8 cellular contexts compared by ENCODE assay signal in the genomic region with DNA sequence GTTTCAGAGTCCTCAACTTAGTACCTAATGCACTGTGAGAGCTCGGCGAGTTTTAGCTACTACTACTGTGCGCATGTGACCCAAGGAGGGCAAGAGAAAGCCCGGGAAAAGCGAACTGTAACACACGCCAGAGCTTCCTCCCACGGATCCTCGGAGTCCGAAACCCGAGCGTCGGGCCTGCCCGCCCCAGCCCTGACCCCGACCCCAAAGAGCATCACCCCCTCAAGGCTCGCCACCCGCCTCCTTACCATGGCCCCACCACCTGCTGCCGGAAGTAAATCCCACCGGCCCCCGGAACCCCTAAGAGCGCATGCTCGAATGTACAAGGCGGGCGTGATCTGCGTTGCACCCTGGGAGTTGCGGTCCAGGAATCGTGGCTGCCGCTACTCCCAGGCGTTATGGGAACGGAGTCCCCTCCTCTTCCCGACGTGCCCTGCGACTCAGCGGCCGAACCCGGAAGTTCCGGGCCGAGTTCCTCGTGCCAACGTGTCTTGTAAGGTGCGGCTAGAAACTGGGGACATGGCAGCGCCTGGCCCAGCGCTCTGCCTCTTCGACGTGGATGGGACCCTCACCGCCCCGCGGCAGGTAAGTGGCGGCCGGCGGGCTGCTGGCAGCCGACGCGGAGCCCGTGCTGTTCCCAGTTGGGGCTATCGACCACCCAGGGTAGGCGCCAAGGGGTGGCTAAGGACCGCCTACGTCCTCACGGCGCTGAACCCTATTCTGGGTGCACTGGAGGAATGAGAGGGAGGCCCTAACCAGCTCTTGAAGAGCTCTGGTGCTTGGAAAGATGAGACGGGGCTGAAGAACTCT. TPM values are rescaled to one million over a fixed set of nuclear protein-coding genes. Genes with fewer than 3 reads are reported as not detected.
DNase-seq lines count a peak whose midpoint lies in the region; ATAC-seq and TF ChIP-seq lines count a peak whose summit lies in the region.

PMM2 (plus strand) TSS at position 476 of the 810 bp plus-strand sequence; CDS start at position 520, 44 bp downstream.
A gene with protein sequence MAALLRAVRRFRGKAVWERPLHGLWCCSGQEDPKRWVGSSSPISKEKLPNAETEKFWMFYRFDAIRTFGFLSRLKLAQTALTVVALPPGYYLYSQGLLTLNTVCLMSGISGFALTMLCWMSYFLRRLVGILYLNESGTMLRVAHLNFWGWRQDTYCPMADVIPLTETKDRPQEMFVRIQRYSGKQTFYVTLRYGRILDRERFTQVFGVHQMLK (minus strand): TSS at position 276 of the 810 bp plus-strand sequence. CDS start 25 bp downstream, at position 251.

- DNase-seq in NCI-H146 treated with DMSO at 0.1 percent for 48 hours (lab: John Stamatoyannopoulos, UW; ENCODE audit: unreplicated experiment) (peak; percentile 98), T-helper 1 cell (peak; percentile 91 to 97 (median 94)), amniotic epithelial cell (ENCODE audit: low read depth) (peak; percentile 95), heart right ventricle (peak; percentile 94 to 96), posterior cingulate gyrus (peak; percentile 98 to 100 (median 98)), upper lobe of right lung (peak; percentile 98)

- no peaks in the 10 kb centered on the region for H3K9me3 ChIP-seq in heart right ventricle
- H3K9me3 ChIP-seq in upper lobe of right lung: no peaks in the 10 kb centered on the region

- H3K27me3 ChIP-seq in heart right ventricle: no peaks in the 10 kb centered on the region
- no peaks in the 10 kb centered on the region for H3K27me3 ChIP-seq in upper lobe of right lung

- ATAC-seq in HG02884 (IDR thresholded peaks at IDR 0.05; ENCODE audit: unreplicated experiment): peak; percentile 91
- peak; percentile 99 to 100 (median 100) for ATAC-seq in heart right ventricle
- peak; percentile 99 for ATAC-seq in upper lobe of right lung

- WGBS in heart right ventricle, 2 donors: 0 to 1% methylated on average over 61 of the region's 61 CpGs

- H3K4me3 ChIP-seq in heart right ventricle (peak within 1 kb of the TSS; percentile 67 to 98 (median 86)), upper lobe of right lung (peak within 1 kb of the TSS; percentile 97)

- H3K4me1 ChIP-seq in heart right ventricle: peaks cover 9 to 43% (median 30%) of the 10 kb centered on the region in 9 donors
- H3K4me1 ChIP-seq in upper lobe of right lung: peaks cover 28% of the 10 kb centered on the region

- H3K36me3 ChIP-seq in heart right ventricle: peaks cover 0 to 37% (median 11%) of the 10 kb centered on the region in 9 donors
- peaks cover 26% of the 10 kb centered on the region for H3K36me3 ChIP-seq in upper lobe of right lung

- intact Hi-C loops in heart right ventricle (cut with DNase I): loop anchor here in 8 of 10 donors (1.0 to 10.0 kb wide), 11 partner anchors 70 to 233 kb away; partner anchors contain the start of genes CARHSP1 (in 5 of the 8), ABAT (in 3 of the 8) and LITAFD (in 2 of the 8)
- intact Hi-C loops in posterior cingulate gyrus (cut with DNase I): loop anchor here (5.0 kb wide), 3 partner anchors 65 to 125 kb away; partner anchors contain the start of genes ABAT and LITAFD
- intact Hi-C loops in upper lobe of right lung (cut with DNase I): no loop called here

- peak within 1 kb of the TSS; percentile 25 to 89 (median 82) for H3K27ac ChIP-seq in heart right ventricle
- H3K27ac ChIP-seq in upper lobe of right lung: peak within 1 kb of the TSS; percentile 88

- peak; percentile 81 for TF ChIP-seq POLR2A in GM15510 (IDR thresholded peaks at IDR 0.05; ENCODE audit: borderline replicate concordance, extremely low read depth, insufficient read length)

- TF ChIP-seq CTCF in heart right ventricle (IDR thresholded peaks at IDR 0.05) (no peak), upper lobe of right lung (IDR thresholded peaks at IDR 0.05) (no peak)

RNA-seq across cellular contexts. Expression of gene PMM2, which starts in this region (rescaled TPM):
- total RNA-seq in heart right ventricle: 10 to 100 TPM; 11.5 to 25.9 (median 13.9) TPM
- polyA plus RNA-seq in heart right ventricle: 10 to 100 TPM in 1 of 2 donors, 1 to 10 TPM in 1; 9.4 to 24.6 TPM
- total RNA-seq in upper lobe of right lung: 36.8 TPM

RNA-seq across cellular contexts. Expression of the second gene that starts in this region (rescaled TPM):
- total RNA-seq in heart right ventricle (10 to 100 TPM in 9 of 10 donors, 1 to 10 TPM in 1; 9.5 to 15.1 (median 13.9) TPM), upper lobe of right lung (9.1 TPM)
- 10 to 100 TPM in 1 of 2 donors, 1 to 10 TPM in 1; 7.5 to 15.0 TPM for polyA plus RNA-seq in heart right ventricle

Comparison
In these comparisons a context has a peak if more than half of its experiments do, and no peak if none do; other contexts are left out.
1. Peak in every context shown above with its lines: DNase-seq, ATAC-seq, H3K4me3 ChIP-seq and H3K27ac ChIP-seq.